20 cellular contexts compared by ENCODE assay signal in genomic region chr2:165161510-165161909, GRCh38. TPM values are rescaled to one million over a fixed set of nuclear protein-coding genes. Genes with fewer than 3 reads are reported as not detected.
A peak's percentile ranks its signal among the peaks of the same experiment; 100 is the strongest.
DNase-seq lines count a peak whose midpoint lies in the region; ATAC-seq and TF ChIP-seq lines count a peak whose summit lies in the region.
"Had no signal": no experiment of that assay in that cellular context is flagged by ENCODE, and none has a peak within 500 bp of the region (broad histone marks: within the 10 kb centered on the region; RNA-seq: fewer than 3 reads in every experiment).

No MANE protein-coding gene starts in this region.

- TF ChIP-seq CTCF in AG04449 (IDR thresholded peaks at IDR 0.05; ENCODE audit: insufficient read depth, low read length, missing control alignments), result no peak
- no peak for TF ChIP-seq CTCF in choroid plexus epithelial cell (conservative IDR thresholded peaks at IDR 0.05; ENCODE audit: low read depth, low read length)

- POLR2A ChIA-PET in AG04449 (lab: Yijun Ruan, JAX) (no interaction called here), HEK293T (lab: Yijun Ruan, JAX) (no interaction called here)

- no peak for ATAC-seq in HG03039 (IDR thresholded peaks at IDR 0.05; ENCODE audit: unreplicated experiment)
- no peak for ATAC-seq in activated T-cell treated with anti-CD3 and anti-CD28 coated beads, Interleukin-2, amount 50 U/mL, for 72 hours (replicated peaks in 1 of 2)
- ATAC-seq: esophagus mucosa, left cardiac atrium had no signal

- peaks cover 0 to 3% of the 10 kb centered on the region in 2 donors for H3K9me3 Mint-ChIP-seq in activated T-cell treated with anti-CD3 and anti-CD28 coated beads, Interleukin-2, amount 50 U/mL, for 72 hours

- H3K4me1 Mint-ChIP-seq in activated T-cell treated with anti-CD3 and anti-CD28 coated beads, Interleukin-2, amount 50 U/mL, for 72 hours (ENCODE audit: low read depth), result no peaks in the 10 kb centered on the region
- H3K4me1 Mint-ChIP-seq: brain had no signal

- DNase-seq in AG04449 (ENCODE audit: low read depth, low spot score) (peak; percentile 33), M059J (ENCODE audit: low read depth) (peak; percentile 54), choroid plexus epithelial cell (ENCODE audit: low read depth) (peak; percentile 4), hepatic stellate cell (ENCODE audit: low spot score) (peak; percentile 35), NCI-H2107 (lab: John Stamatoyannopoulos, UW) (no peak), HEK293T (ENCODE audit: extremely low spot score) (no peak)
- DNase-seq in activated T-cell treated with anti-CD3 and anti-CD28 coated beads, Interleukin-2, amount 50 U/mL, for 72 hours, result no peak
- DNase-seq: activated CD4-positive, alpha-beta T cell treated with anti-CD3 and anti-CD28 coated beads for 1 hour; activated naive CD4-positive, alpha-beta T cell; left cardiac atrium; NCI-H2081; NCI-H526 treated with DMSO at 0.1 percent for 48 hours; nucleus accumbens; sigmoid colon; stimulated activated CD4-positive, alpha-beta T cell treated with anti-CD3 and anti-CD28 coated beads, Interleukin-2, amount 100 ng/mL, for 48 hours; T1000 had no signal

- no peaks in the 10 kb centered on the region for H3K36me3 Mint-ChIP-seq in activated T-cell treated with anti-CD3 and anti-CD28 coated beads, Interleukin-2, amount 50 U/mL, for 72 hours (ENCODE audit: insufficient read depth in 2 of 2)

- H3K27me3 Mint-ChIP-seq in activated T-cell treated with anti-CD3 and anti-CD28 coated beads, Interleukin-2, amount 50 U/mL, for 72 hours (ENCODE audit: low read depth), result no peaks in the 10 kb centered on the region
- H3K27me3 Mint-ChIP-seq: brain had no signal

- H3K4me3 ChIP-seq in AG04449 (ENCODE audit: low read depth, low read length) (no peak overlapping the region), choroid plexus epithelial cell (ENCODE audit: low read depth, low read length) (no peak overlapping the region)
- H3K4me3 ChIP-seq: sigmoid colon, SK-N-MC had no signal

- CTCF ChIA-PET in AG04449 (lab: Yijun Ruan, JAX) (interaction anchor here (0.5 kb wide), 1 partner anchor 142 kb away, joined by 3 read pairs; no protein-coding TSS in a partner anchor), HEK293T (lab: Yijun Ruan, JAX) (no interaction called here)

- H3K4me3 Mint-ChIP-seq in activated T-cell treated with anti-CD3 and anti-CD28 coated beads, Interleukin-2, amount 50 U/mL, for 72 hours, result no peak overlapping the region
- H3K4me3 Mint-ChIP-seq: brain had no signal

- H3K27ac Mint-ChIP-seq in activated T-cell treated with anti-CD3 and anti-CD28 coated beads, Interleukin-2, amount 50 U/mL, for 72 hours, result no peak overlapping the region
- H3K27ac Mint-ChIP-seq: brain had no signal

TF ChIP-seq in HEK293T, 16 proteins besides CTCF, POLR2A, EP300 and RAD21:
- TF ChIP-seq FOXK2 (IDR thresholded peaks at IDR 0.05) (no peak), PKNOX1 (IDR thresholded peaks at IDR 0.05) (no peak), SP1 (IDR thresholded peaks at IDR 0.05) (no peak), TARDBP (IDR thresholded peaks at IDR 0.05) (no peak), ZNF384 (IDR thresholded peaks at IDR 0.05) (no peak), ELF4 (IDR thresholded peaks at IDR 0.05) (no peak), CTBP1 (IDR thresholded peaks at IDR 0.05; ENCODE audit: borderline replicate concordance) (no peak), HDGF (IDR thresholded peaks at IDR 0.05; ENCODE audit: borderline replicate concordance) (no peak), BHLHE40 (IDR thresholded peaks at IDR 0.05; ENCODE audit: borderline replicate concordance) (no peak), L3MBTL2 (conservative IDR thresholded peaks at IDR 0.05) (no peak), FOXA1 (IDR thresholded peaks at IDR 0.05) (no peak), FOXM1 (IDR thresholded peaks at IDR 0.05; ENCODE audit: borderline replicate concordance) (no peak), NFRKB (IDR thresholded peaks at IDR 0.05) (no peak), SUZ12 (IDR thresholded peaks at IDR 0.05) (no peak), ARNT (IDR thresholded peaks at IDR 0.05) (no peak), LEF1 (IDR thresholded peaks at IDR 0.05; ENCODE audit: borderline replicate concordance) (no peak)

RNA-seq across cellular contexts. Expression of gene SCN3A, which starts 42.3 kb away (rescaled TPM):
- 0.39 and 0.67 TPM in 2 replicates for total RNA-seq in M059J (2014; rRNA removed; shearing (Covaris generic))
- under 1 TPM in 1 of 2 donors, not detected in 1; 0.24 TPM for total RNA-seq in activated T-cell treated with anti-CD3 and anti-CD28 coated beads, Interleukin-2, amount 50 U/mL, for 72 hours

Comparison
In these comparisons a context has a peak if more than half of its experiments do, and no peak if none do; other contexts are left out.
1. DNase-seq: peak in AG04449 (single experiment), M059J (single experiment), choroid plexus epithelial cell (single experiment) and hepatic stellate cell (single experiment); none in NCI-H2107 (single experiment), activated T-cell treated with anti-CD3 and anti-CD28 coated beads, Interleukin-2, amount 50 U/mL, for 72 hours (0 of 2) and HEK293T (single experiment).